In genomic region chr2:127658146-127658545, GRCh38 we compare ENCODE assay signal across 28 cellular contexts. TPM values are rescaled to one million over a fixed set of nuclear protein-coding genes. Genes with fewer than 3 reads are reported as not detected.
DNase-seq lines count a peak whose midpoint lies in the region; ATAC-seq and TF ChIP-seq lines count a peak whose summit lies in the region.
"Had no signal": no experiment of that assay in that cellular context is flagged by ENCODE, and none has a peak within 500 bp of the region (broad histone marks: within the 10 kb centered on the region; RNA-seq: fewer than 3 reads in every experiment).

No MANE protein-coding gene starts in this region.

- no peak for TF ChIP-seq POLR2A in sigmoid colon (IDR thresholded peaks at IDR 0.05)
- TF ChIP-seq POLR2A in upper lobe of left lung (IDR thresholded peaks at IDR 0.05) = no peak

- WGBS in sigmoid colon, 2 donors = 81 to 87% methylated on average over 6 of the region's 6 CpGs
- WGBS in upper lobe of left lung, 2 donors = 85 to 89% methylated on average over 6 of the region's 6 CpGs

- H3K27me3 ChIP-seq in left lung (peaks cover 0 to 3% of the 10 kb centered on the region in 2 donors), sigmoid colon (no peaks in the 10 kb centered on the region), upper lobe of left lung (no peaks in the 10 kb centered on the region)
- H3K27me3 ChIP-seq: ovary, vagina had no signal

- peak overlapping the region; percentile 62 for H3K27ac ChIP-seq in caudate nucleus (ENCODE audit: low read depth, low read length)
- peak overlapping the region; percentile 19 to 77 for H3K27ac ChIP-seq in left lung
- peak overlapping the region; percentile 86 to 97 (median 92) for H3K27ac ChIP-seq in sigmoid colon
- H3K27ac ChIP-seq in upper lobe of left lung = peak overlapping the region; percentile 84 to 96 (median 85)
- H3K27ac ChIP-seq: ovary, PC-9, vagina had no signal

- intact Hi-C loops in left lung (cut with DNase I) = no loop called here
- intact Hi-C loops in sigmoid colon (cut with DNase I) = no loop called here

- no peaks in the 10 kb centered on the region for H3K9me3 Mint-ChIP-seq in activated CD4-positive, alpha-beta memory T cell treated with anti-CD3 and anti-CD28 coated beads, Interleukin-2, amount 10 ng/mL, durations not matched to agents 7 days and 5 days
- H3K9me3 Mint-ChIP-seq: CD4-positive, alpha-beta T cell; naive thymus-derived CD8-positive, alpha-beta T cell had no signal

- H3K4me3 ChIP-seq in left lung (no peak overlapping the region), sigmoid colon (no peak overlapping the region), upper lobe of left lung (no peak overlapping the region)
- H3K4me3 ChIP-seq: ovary, PC-9, skin epidermis, vagina had no signal

- peaks cover 0 to 35% of the 10 kb centered on the region in 2 donors for H3K36me3 ChIP-seq in left lung
- H3K36me3 ChIP-seq in sigmoid colon = peaks cover 7 to 46% (median 31%) of the 10 kb centered on the region in 4 donors
- H3K36me3 ChIP-seq in upper lobe of left lung = peaks cover 0 to 55% (median 13%) of the 10 kb centered on the region in 4 donors
- H3K36me3 ChIP-seq: ovary, vagina had no signal

- H3K4me1 Mint-ChIP-seq in activated CD4-positive, alpha-beta memory T cell treated with anti-CD3 and anti-CD28 coated beads, Interleukin-2, amount 10 ng/mL, durations not matched to agents 7 days and 5 days = no peaks in the 10 kb centered on the region
- H3K4me1 Mint-ChIP-seq: activated CD4-positive, alpha-beta T cell treated with anti-CD3 and anti-CD28 coated beads for 36 hours; naive thymus-derived CD8-positive, alpha-beta T cell had no signal

- ATAC-seq in left lung = no peak
- ATAC-seq in upper lobe of left lung (ENCODE audit: low FRiP score in 2 of 2) = no peak
- no peak for ATAC-seq in HG03039 (IDR thresholded peaks at IDR 0.05; ENCODE audit: unreplicated experiment)
- ATAC-seq: activated CD4-positive, alpha-beta T cell treated with anti-CD3 and anti-CD28 coated beads for 36 hours; naive thymus-derived CD8-positive, alpha-beta T cell had no signal

- H3K27me3 Mint-ChIP-seq in activated CD4-positive, alpha-beta memory T cell treated with anti-CD3 and anti-CD28 coated beads, Interleukin-2, amount 10 ng/mL, durations not matched to agents 7 days and 5 days = peaks cover 3% of the 10 kb centered on the region

- H3K27ac Mint-ChIP-seq in activated CD4-positive, alpha-beta memory T cell treated with anti-CD3 and anti-CD28 coated beads, Interleukin-2, amount 10 ng/mL, durations not matched to agents 7 days and 5 days = no peak overlapping the region
- H3K27ac Mint-ChIP-seq: activated CD4-positive, alpha-beta T cell treated with anti-CD3 and anti-CD28 coated beads for 36 hours; CD4-positive, alpha-beta T cell had no signal

- no peak overlapping the region for H3K4me3 Mint-ChIP-seq in activated CD4-positive, alpha-beta memory T cell treated with anti-CD3 and anti-CD28 coated beads, Interleukin-2, amount 10 ng/mL, durations not matched to agents 7 days and 5 days
- H3K4me3 Mint-ChIP-seq: activated CD4-positive, alpha-beta T cell treated with anti-CD3 and anti-CD28 coated beads for 36 hours; CD4-positive, alpha-beta T cell; naive thymus-derived CD8-positive, alpha-beta T cell had no signal

- no peak for TF ChIP-seq EP300 in sigmoid colon (IDR thresholded peaks at IDR 0.05)
- TF ChIP-seq EP300 in upper lobe of left lung (IDR thresholded peaks at IDR 0.05) = no peak

- H3K9me3 ChIP-seq in left lung (no peaks in the 10 kb centered on the region), sigmoid colon (no peaks in the 10 kb centered on the region), upper lobe of left lung (no peaks in the 10 kb centered on the region)
- H3K9me3 ChIP-seq: ovary, vagina had no signal

- TF ChIP-seq CTCF in left lung (IDR thresholded peaks at IDR 0.05) (no peak), sigmoid colon (IDR thresholded peaks at IDR 0.05) (no peak), upper lobe of left lung (IDR thresholded peaks at IDR 0.05) (no peak)

- POLR2A ChIA-PET in activated CD4-positive, alpha-beta memory T cell treated with anti-CD3 and anti-CD28 coated beads, Interleukin-2, amount 10 ng/mL, durations not matched to agents 7 days and 5 days (lab: Charles Lee) = no interaction called here

- peaks cover 3 to 35% of the 10 kb centered on the region in 2 donors for H3K4me1 ChIP-seq in left lung
- H3K4me1 ChIP-seq in sigmoid colon = peaks cover 0 to 100% (median 100%) of the 10 kb centered on the region in 4 donors
- H3K4me1 ChIP-seq in upper lobe of left lung = peaks cover 58 to 67% (median 63%) of the 10 kb centered on the region in 4 donors

- H3K36me3 Mint-ChIP-seq in activated CD4-positive, alpha-beta memory T cell treated with anti-CD3 and anti-CD28 coated beads, Interleukin-2, amount 10 ng/mL, durations not matched to agents 7 days and 5 days (ENCODE audit: low read depth) = no peaks in the 10 kb centered on the region

- CTCF ChIA-PET in activated CD4-positive, alpha-beta memory T cell treated with anti-CD3 and anti-CD28 coated beads, Interleukin-2, amount 10 ng/mL, durations not matched to agents 7 days and 5 days (lab: Charles Lee) = no interaction called here

- no peak for DNase-seq in caudate nucleus (lab: John Stamatoyannopoulos, UW)
- no peak for DNase-seq in left lung
- DNase-seq in sigmoid colon = no peak
- DNase-seq in upper lobe of left lung = no peak
- no peak for DNase-seq in COLO668 (lab: John Stamatoyannopoulos, UW; ENCODE audit: unreplicated experiment)
- DNase-seq in activated CD4-positive, alpha-beta memory T cell treated with anti-CD3 and anti-CD28 coated beads, Interleukin-2, amount 10 ng/mL, durations not matched to agents 7 days and 5 days = no peak
- DNase-seq: activated CD4-positive, alpha-beta T cell treated with anti-CD3 and anti-CD28 coated beads for 36 hours; activated naive CD4-positive, alpha-beta T cell treated with Interleukin-2 at 50 U/mL for 16 hours; activated T-cell treated with anti-CD3 and anti-CD28 coated beads, Interleukin-2, amount 50 U/mL, for 48 hours; anterior cingulate cortex; central memory CD4-positive, alpha-beta T cell; erythroblast; GDM1; IMR-90; NCI-H1105; NCI-H2029 treated with DMSO at 0.1 percent for 48 hours; NCI-H446 treated with DMSO at 0.1 percent for 48 hours; ovary; PC-9; stimulated activated naive CD4-positive, alpha-beta T cell had no signal

RNA-seq across cellular contexts. Expression of gene GPR17, which starts 12.2 kb away (rescaled TPM):
- total RNA-seq in left lung = under 1 TPM; 0.24 to 0.26 TPM
- 1 to 10 TPM in 1 of 4 donors, under 1 TPM in 2, not detected in 1; 0.36 to 1.4 (median 0.66) TPM for total RNA-seq in sigmoid colon
- polyA plus RNA-seq in sigmoid colon = under 1 TPM in 2 of 3 donors, not detected in 1; 0.48 to 0.60 TPM
- total RNA-seq in upper lobe of left lung = under 1 TPM in 3 of 6 donors, not detected in 3; 0.17 to 0.46 (median 0.24) TPM
- total RNA-seq in activated CD4-positive, alpha-beta memory T cell treated with anti-CD3 and anti-CD28 coated beads, Interleukin-2, amount 10 ng/mL, durations not matched to agents 7 days and 5 days = not detected
- total RNA-seq: activated CD4-positive, alpha-beta T cell treated with anti-CD3 and anti-CD28 coated beads for 36 hours; activated CD8-positive, alpha-beta memory T cell treated with anti-CD3 and anti-CD28 coated beads for 36 hours; CD4-positive, alpha-beta T cell; IMR-90; kidney epithelial cell; mesenteric fat pad; naive thymus-derived CD8-positive, alpha-beta T cell; ovary; PC-9; vagina had no signal
- polyA plus RNA-seq: IMR-90; naive thymus-derived CD8-positive, alpha-beta T cell had no signal

RNA-seq across cellular contexts. Expression of gene LIMS2, which starts 17.2 kb away (rescaled TPM):
- 100 to 1,000 TPM in 1 of 2 donors, 10 to 100 TPM in 1; 50.5 to 122 TPM for total RNA-seq in left lung
- 100 to 1,000 TPM; 125 to 357 (median 195) TPM for total RNA-seq in sigmoid colon
- 10 to 100 TPM in 2 of 3 donors, 1 to 10 TPM in 1; 3.2 to 40.6 (median 17.4) TPM for polyA plus RNA-seq in sigmoid colon
- total RNA-seq in upper lobe of left lung = 100 to 1,000 TPM in 4 of 6 donors, 10 to 100 TPM in 2; 33.6 to 169 (median 109) TPM
- total RNA-seq in activated CD4-positive, alpha-beta memory T cell treated with anti-CD3 and anti-CD28 coated beads, Interleukin-2, amount 10 ng/mL, durations not matched to agents 7 days and 5 days = 10 to 100 TPM; 15.0 to 15.5 TPM

RNA-seq across cellular contexts. Expression of gene SFT2D3, which starts 43.2 kb away (rescaled TPM):
- total RNA-seq in left lung = 1 to 10 TPM; 4.7 to 6.8 TPM
- 1 to 10 TPM; 5.6 to 8.6 (median 7.9) TPM for total RNA-seq in sigmoid colon
- polyA plus RNA-seq in sigmoid colon = 1 to 10 TPM; 1.4 to 6.5 (median 1.8) TPM
- total RNA-seq in upper lobe of left lung = 10 to 100 TPM in 2 of 6 donors, 1 to 10 TPM in 4; 6.4 to 13.1 (median 9.1) TPM
- 1 to 10 TPM; 5.2 to 5.8 TPM for total RNA-seq in activated CD4-positive, alpha-beta memory T cell treated with anti-CD3 and anti-CD28 coated beads, Interleukin-2, amount 10 ng/mL, durations not matched to agents 7 days and 5 days
